In genomic region chr10:95133016-95133752, GRCh38 we compare ENCODE assay signal across 1 cellular context.
TF ChIP-seq lines count a peak whose summit lies in the region.

No MANE protein-coding gene starts in this region.

TF ChIP-seq in H1, 55 proteins besides CTCF, POLR2A, EP300 and RAD21 (continued from another document):
- TF ChIP-seq, protein P1, sequence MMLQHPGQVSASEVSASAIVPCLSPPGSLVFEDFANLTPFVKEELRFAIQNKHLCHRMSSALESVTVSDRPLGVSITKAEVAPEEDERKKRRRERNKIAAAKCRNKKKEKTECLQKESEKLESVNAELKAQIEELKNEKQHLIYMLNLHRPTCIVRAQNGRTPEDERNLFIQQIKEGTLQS (IDR thresholded peaks at IDR 0.05; ENCODE audit: insufficient read depth, low read depth, low read length) = 0 out of 2 replicates have a peak, but pooled peaks have one; percentile 43
- TF ChIP-seq MAX (IDR thresholded peaks at IDR 0.05) (peak; percentile 99), JUN (IDR thresholded peaks at IDR 0.05; ENCODE audit: low read depth, low read length) (no peak), NANOG (IDR thresholded peaks at IDR 0.05; ENCODE audit: insufficient read depth, low read depth, low read length, poor library complexity, severe bottlenecking) (no peak), CREB1 (IDR thresholded peaks at IDR 0.05) (no peak), CBX8 (IDR thresholded peaks at IDR 0.05; ENCODE audit: borderline replicate concordance, low read depth, low read length) (no peak), CHD1 (IDR thresholded peaks at IDR 0.05; ENCODE audit: low read depth, low read length) (no peak), CHD2 (IDR thresholded peaks at IDR 0.05; ENCODE audit: low read length) (no peak), SIN3A (conservative IDR thresholded peaks at IDR 0.05 in 1 of 2, IDR thresholded peaks at IDR 0.05 in 1 of 2; ENCODE audit: low read depth in 1 of 2, low read length in 2 of 2) (no peak), NRF1 (IDR thresholded peaks at IDR 0.05; ENCODE audit: low read depth, low read length) (no peak), SP2 (IDR thresholded peaks at IDR 0.05; ENCODE audit: low read length) (no peak), RBBP5 (IDR thresholded peaks at IDR 0.05; ENCODE audit: borderline replicate concordance, low read depth, low read length) (no peak), RXRA (IDR thresholded peaks at IDR 0.05; ENCODE audit: insufficient read depth, low read depth, low read length) (no peak), KDM4A (IDR thresholded peaks at IDR 0.05; ENCODE audit: low read depth, low read length, severe bottlenecking) (no peak), RNF2 (IDR thresholded peaks at IDR 0.05; ENCODE audit: borderline replicate concordance, low read depth, low read length, missing control alignments, poor library complexity, severe bottlenecking) (no peak), CHD7 (IDR thresholded peaks at IDR 0.05; ENCODE audit: insufficient replicate concordance, low read length) (no peak), EZH2 (IDR thresholded peaks at IDR 0.05; ENCODE audit: low read depth, low read length, severe bottlenecking) (no peak), FOSL1 (IDR thresholded peaks at IDR 0.05; ENCODE audit: insufficient read depth, low read depth, low read length) (no peak), CBX5 (IDR thresholded peaks at IDR 0.05; ENCODE audit: low read depth, low read length) (no peak), TAF1 (IDR thresholded peaks at IDR 0.05; ENCODE audit: low read depth, low read length) (no peak), YY1 (IDR thresholded peaks at IDR 0.05; ENCODE audit: low read depth, low read length) (0 out of 2 replicates have a peak, but pooled peaks have one; percentile 47), TEAD4 (IDR thresholded peaks at IDR 0.05; ENCODE audit: low read depth, low read length) (peak; percentile 76), SUZ12 (IDR thresholded peaks at IDR 0.05; ENCODE audit: low read length) (no peak), ZNF274 (IDR thresholded peaks at IDR 0.05; ENCODE audit: borderline replicate concordance, extremely low read depth, low read length) (no peak), BRCA1 (IDR thresholded peaks at IDR 0.05; ENCODE audit: low read depth, low read length) (no peak), KDM5A (IDR thresholded peaks at IDR 0.05; ENCODE audit: low read length) (no peak), CTBP2 (IDR thresholded peaks at IDR 0.05; ENCODE audit: borderline replicate concordance, insufficient read depth, insufficient read length, low read length) (no peak), JUND (IDR thresholded peaks at IDR 0.05; ENCODE audit: low read length) (no peak), GABPA (IDR thresholded peaks at IDR 0.05; ENCODE audit: borderline replicate concordance, insufficient read depth, low read length) (no peak), SIX5 (IDR thresholded peaks at IDR 0.05; ENCODE audit: low read depth, low read length) (no peak), SAP30 (IDR thresholded peaks at IDR 0.05; ENCODE audit: insufficient read depth, insufficient replicate concordance, low read length) (no peak), SP4 (IDR thresholded peaks at IDR 0.05; ENCODE audit: low read length) (no peak), SP1 (IDR thresholded peaks at IDR 0.05; ENCODE audit: low read depth, low read length) (no peak), POU5F1 (IDR thresholded peaks at IDR 0.05; ENCODE audit: low read depth, low read length) (no peak), ATF2 (IDR thresholded peaks at IDR 0.05; ENCODE audit: low read length) (0 out of 2 replicates have a peak, but pooled peaks have one; percentile 26), TAF7 (optimal IDR thresholded peaks at IDR 0.05; ENCODE audit: borderline replicate concordance, low read depth, low read length) (no peak), MAFK (IDR thresholded peaks at IDR 0.05; ENCODE audit: low read depth, low read length) (no peak), GTF2F1 (IDR thresholded peaks at IDR 0.05; ENCODE audit: borderline replicate concordance, low read depth, low read length) (no peak)
- TF ChIP-seq, protein P2, sequence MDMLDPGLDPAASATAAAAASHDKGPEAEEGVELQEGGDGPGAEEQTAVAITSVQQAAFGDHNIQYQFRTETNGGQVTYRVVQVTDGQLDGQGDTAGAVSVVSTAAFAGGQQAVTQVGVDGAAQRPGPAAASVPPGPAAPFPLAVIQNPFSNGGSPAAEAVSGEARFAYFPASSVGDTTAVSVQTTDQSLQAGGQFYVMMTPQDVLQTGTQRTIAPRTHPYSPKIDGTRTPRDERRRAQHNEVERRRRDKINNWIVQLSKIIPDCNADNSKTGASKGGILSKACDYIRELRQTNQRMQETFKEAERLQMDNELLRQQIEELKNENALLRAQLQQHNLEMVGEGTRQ (IDR thresholded peaks at IDR 0.05; ENCODE audit: low read length) = peak; percentile 73; the same call in 1 of the 2 replicates
- TF ChIP-seq, protein P3, sequence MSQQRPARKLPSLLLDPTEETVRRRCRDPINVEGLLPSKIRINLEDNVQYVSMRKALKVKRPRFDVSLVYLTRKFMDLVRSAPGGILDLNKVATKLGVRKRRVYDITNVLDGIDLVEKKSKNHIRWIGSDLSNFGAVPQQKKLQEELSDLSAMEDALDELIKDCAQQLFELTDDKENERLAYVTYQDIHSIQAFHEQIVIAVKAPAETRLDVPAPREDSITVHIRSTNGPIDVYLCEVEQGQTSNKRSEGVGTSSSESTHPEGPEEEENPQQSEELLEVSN (IDR thresholded peaks at IDR 0.05) = peak; percentile 91
